In the genomic region with DNA sequence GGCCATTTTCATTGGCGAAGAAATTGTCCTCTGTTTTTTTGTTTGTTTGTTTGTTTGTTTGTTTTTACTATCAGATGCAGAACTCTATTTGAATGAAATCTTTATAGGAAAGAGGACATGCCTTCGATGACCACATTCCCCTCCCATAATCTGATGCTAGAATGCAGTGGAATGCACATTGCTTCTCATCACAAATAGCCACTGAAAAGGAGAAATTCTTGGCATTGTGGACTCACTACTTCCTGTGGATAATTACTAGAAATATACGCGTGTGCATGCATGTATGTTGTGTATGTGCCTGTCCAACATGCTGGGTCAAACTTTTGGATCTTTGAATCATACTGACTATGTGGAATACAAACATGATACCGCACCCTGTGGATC, we compare ENCODE assay signal across 14 cellular contexts.
A peak's percentile ranks its signal among the peaks of the same experiment; 100 is the strongest.
DNase-seq lines count a peak whose midpoint lies in the region; ATAC-seq and TF ChIP-seq lines count a peak whose summit lies in the region.
"Had no signal": no experiment of that assay in that cellular context is flagged by ENCODE, and none has a peak within 500 bp of the region (broad histone marks: within the 10 kb centered on the region; RNA-seq: fewer than 3 reads in every experiment).

No MANE protein-coding gene starts in this region.

- no peaks in the 10 kb centered on the region for H3K36me3 Mint-ChIP-seq in CD4-positive, alpha-beta memory T cell
- H3K36me3 Mint-ChIP-seq in natural killer cell = no peaks in the 10 kb centered on the region
- no peaks in the 10 kb centered on the region for H3K36me3 Mint-ChIP-seq in Calu3 (ENCODE audit: insufficient read depth, unreplicated experiment)

- H3K9me3 Mint-ChIP-seq in CD4-positive, alpha-beta memory T cell = no peaks in the 10 kb centered on the region
- no peaks in the 10 kb centered on the region for H3K9me3 Mint-ChIP-seq in natural killer cell
- no peaks in the 10 kb centered on the region for H3K9me3 Mint-ChIP-seq in Calu3 (ENCODE audit: low read depth, unreplicated experiment)

- TF ChIP-seq CTCF in natural killer cell (IDR thresholded peaks at IDR 0.05) (no peak), Calu3 (IDR thresholded peaks at IDR 0.05; ENCODE audit: unreplicated experiment) (no peak)

- no peaks in the 10 kb centered on the region for H3K27me3 ChIP-seq in CD4-positive, alpha-beta memory T cell (ENCODE audit: insufficient read depth, low read length)

- H3K27me3 Mint-ChIP-seq in CD4-positive, alpha-beta memory T cell = no peaks in the 10 kb centered on the region
- H3K27me3 Mint-ChIP-seq in natural killer cell (ENCODE audit: low read depth in 2 of 2) (no peaks in the 10 kb centered on the region), Calu3 (ENCODE audit: unreplicated experiment) (peaks cover 35% of the 10 kb centered on the region)

- H3K36me3 ChIP-seq in CD4-positive, alpha-beta memory T cell (ENCODE audit: insufficient read depth, low read length) = no peaks in the 10 kb centered on the region
- H3K36me3 ChIP-seq: SJSA1, suprapubic skin had no signal

- no peak overlapping the region for H3K27ac ChIP-seq in CD4-positive, alpha-beta memory T cell (ENCODE audit: low read depth, low read length)
- H3K27ac ChIP-seq: SJSA1, suprapubic skin had no signal

- no peaks in the 10 kb centered on the region for H3K9me3 ChIP-seq in CD4-positive, alpha-beta memory T cell (ENCODE audit: control insufficient read depth in 1 of 2, low read length in 2 of 2)
- H3K9me3 ChIP-seq: SJSA1, suprapubic skin had no signal

- no peak overlapping the region for H3K4me3 ChIP-seq in CD4-positive, alpha-beta memory T cell (ENCODE audit: low read length in 2 of 2)
- H3K4me3 ChIP-seq: SJSA1, suprapubic skin had no signal

- H3K27ac Mint-ChIP-seq in CD4-positive, alpha-beta memory T cell = peak overlapping the region; percentile 51 to 90 (median 87)
- peak overlapping the region; percentile 97 to 99 for H3K27ac Mint-ChIP-seq in natural killer cell
- H3K27ac Mint-ChIP-seq in Calu3 (ENCODE audit: unreplicated experiment) = no peak overlapping the region
- H3K27ac Mint-ChIP-seq: activated naive CD4-positive, alpha-beta T cell treated with anti-CD3 and anti-CD28 coated beads for 36 hours had no signal

- intact Hi-C loops in CD4-positive, alpha-beta memory T cell (cut with micrococcal nuclease) = no loop called here
- intact Hi-C loops in natural killer cell (cut with micrococcal nuclease) (loop anchor here (5.0 kb wide), 1 partner anchor 224 kb away; no protein-coding TSS in a partner anchor), Calu3 (cut with micrococcal nuclease; ENCODE audit: unreplicated experiment) (no loop called here)

- in situ Hi-C loops in KBM-7 (cut with MboI; ENCODE audit: low pct_unique_long_range_greater_than_20kb, low sequenced_read_pairs) = no loop called here

- POLR2A ChIA-PET in CD4-positive, alpha-beta memory T cell (lab: Charles Lee; ENCODE audit: partially characterized antibody) = no interaction called here

- no TSS peak for BruUV-seq in Calu3 (replicated peaks; lab: Mats Ljungman, UMichigan)

- CTCF ChIA-PET in CD4-positive, alpha-beta memory T cell (lab: Charles Lee; ENCODE audit: partially characterized antibody) = no interaction called here
- CTCF ChIA-PET in Calu3 (lab: Charles Lee) = no interaction called here

- H3K4me1 ChIP-seq in CD4-positive, alpha-beta memory T cell (ENCODE audit: insufficient read depth, low read length) = peaks cover 81% of the 10 kb centered on the region
- H3K4me1 ChIP-seq: SJSA1, suprapubic skin had no signal

- DNase-seq in CD4-positive, alpha-beta memory T cell = no peak
- DNase-seq in KBM-7 = peak; percentile 11
- DNase-seq in astrocyte of the hippocampus (ENCODE audit: low read depth, low spot score) = peak; percentile 60
- DNase-seq in natural killer cell = no peak
- no peak for DNase-seq in Calu3
- DNase-seq: activated naive CD4-positive, alpha-beta T cell treated with anti-CD3 and anti-CD28 coated beads for 36 hours; DMS79 treated with DMSO at 0.1 percent for 48 hours; KG1; NCI-H1436 treated with DMSO at 0.1 percent for 48 hours; right cardiac atrium had no signal

- ATAC-seq in natural killer cell (no peak), GM21528 (IDR thresholded peaks at IDR 0.05; ENCODE audit: low FRiP score, unreplicated experiment) (no peak), GM21515 (IDR thresholded peaks at IDR 0.05; ENCODE audit: unreplicated experiment) (no peak)
- ATAC-seq: right cardiac atrium had no signal

- H3K4me3 Mint-ChIP-seq in CD4-positive, alpha-beta memory T cell = peak overlapping the region in 6 of 8 donors; percentile 35 to 79 (median 67)
- H3K4me3 Mint-ChIP-seq in natural killer cell (peak overlapping the region; percentile 43), Calu3 (ENCODE audit: low read depth, unreplicated experiment) (no peak overlapping the region)
- H3K4me3 Mint-ChIP-seq: activated naive CD4-positive, alpha-beta T cell treated with anti-CD3 and anti-CD28 coated beads for 36 hours had no signal

- peaks cover 55 to 90% (median 73%) of the 10 kb centered on the region in 4 donors for H3K4me1 Mint-ChIP-seq in CD4-positive, alpha-beta memory T cell
- H3K4me1 Mint-ChIP-seq in natural killer cell (peaks cover 71 to 83% of the 10 kb centered on the region in 2 donors), Calu3 (ENCODE audit: low read depth, unreplicated experiment) (no peaks in the 10 kb centered on the region)

Comparison
In these comparisons a context has a peak if more than half of its experiments do, and no peak if none do; other contexts are left out.
1. DNase-seq: peak in KBM-7 (single experiment) and astrocyte of the hippocampus (single experiment); none in CD4-positive, alpha-beta memory T cell (0 of 5), natural killer cell (single experiment) and Calu3 (single experiment).